In the genomic region with DNA sequence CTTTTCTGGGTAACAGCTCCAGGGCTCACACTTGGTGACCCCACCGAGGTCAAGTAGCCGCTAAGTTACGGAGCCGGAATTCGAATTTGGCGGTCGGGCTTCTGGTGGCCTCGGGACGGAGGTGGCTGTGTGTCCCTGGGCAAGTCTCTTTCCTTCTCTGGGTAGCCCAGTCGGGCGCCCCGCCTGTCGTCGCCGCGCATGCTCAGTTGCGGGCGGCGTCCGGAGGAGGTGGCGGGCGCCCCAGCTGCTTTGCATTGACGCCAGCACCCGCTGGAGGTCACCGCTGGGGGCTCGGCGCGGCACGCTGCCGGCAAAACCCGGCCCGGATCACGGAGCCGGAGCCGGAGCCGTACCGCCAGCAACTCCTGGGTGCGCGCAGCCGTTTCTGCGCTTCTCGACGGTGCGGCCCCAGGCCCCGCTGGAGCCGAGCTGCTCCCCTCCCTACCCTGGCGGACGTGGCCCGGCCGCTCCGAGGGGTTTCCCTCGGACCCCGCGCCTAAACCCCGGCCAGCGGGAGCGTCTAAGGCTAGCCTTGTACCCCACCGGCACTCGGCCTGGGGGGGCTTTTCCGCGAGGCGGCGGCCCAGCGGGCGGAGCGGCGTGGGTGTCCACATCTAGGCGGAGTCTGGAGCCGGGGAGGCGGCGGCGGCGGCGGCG, we compare ENCODE assay signal across 7 cellular contexts. TPM values are rescaled to one million over a fixed set of nuclear protein-coding genes. Genes with fewer than 3 reads are reported as not detected.
DNase-seq lines count a peak whose midpoint lies in the region; ATAC-seq, FAIRE-seq and TF ChIP-seq lines count a peak whose summit lies in the region.

No MANE protein-coding gene starts in this region.

- H2AFZ ChIP-seq in GM12878 (ENCODE audit: control insufficient read depth, low read depth, low read length): peak overlapping the region; percentile 86

- peak; percentile 98 for DNase-seq in GM18507 (ENCODE audit: extremely low spot score, insufficient read length, low read depth)
- DNase-seq in NCI-H2029 (lab: John Stamatoyannopoulos, UW): peak; percentile 77
- DNase-seq in T-helper 9 cell: peak; percentile 92
- DNase-seq in GM12878 (ENCODE audit: low read depth, low spot score): peak; percentile 87
- peak; percentile 85 for DNase-seq in iPS DF 6.9 (ENCODE audit: low read depth, low spot score)
- DNase-seq in gastrocnemius medialis: peak; percentile 88 to 94

- H3K79me2 ChIP-seq in GM12878 (ENCODE audit: control insufficient read depth, insufficient read depth, low read length): peaks cover 49% of the 10 kb centered on the region

- ATAC-seq in HG02970 (IDR thresholded peaks at IDR 0.05; ENCODE audit: low FRiP score, unreplicated experiment): peak; percentile 63
- peak; percentile 79 for ATAC-seq in GM12878
- peak; percentile 74 to 85 for ATAC-seq in gastrocnemius medialis

- CTCF ChIA-PET in GM12878 (lab: Yijun Ruan, JAX): interaction anchor here (0.8 to 4.2 kb wide), 5 partner anchors 22 to 188 kb away, joined by 3 to 20 read pairs (median 4); no protein-coding TSS in a partner anchor

- peak; percentile 58 to 65; a peak in 1 of 4 replicates for TF ChIP-seq EP300 in GM12878 (IDR thresholded peaks at IDR 0.05; ENCODE audit: borderline replicate concordance in 1 of 2, control insufficient read depth in 1 of 2, low read depth in 2 of 2, low read length in 2 of 2)

- no peak for TF ChIP-seq RAD21 in GM12878 (IDR thresholded peaks at IDR 0.05; ENCODE audit: insufficient read depth, low read depth, low read length)

- H3K4me2 ChIP-seq in GM12878 (ENCODE audit: control insufficient read depth, insufficient read depth): peak overlapping the region; percentile 86

- no peaks in the 10 kb centered on the region for H3K27me3 ChIP-seq in GM12878 (replicated peaks in 1 of 2; ENCODE audit: control insufficient read depth in 2 of 2, insufficient read depth in 2 of 2, low read length in 1 of 2)
- H3K27me3 ChIP-seq in iPS DF 6.9 (ENCODE audit: control insufficient read depth, insufficient read depth, low read length): peaks cover 15% of the 10 kb centered on the region
- H3K27me3 ChIP-seq in gastrocnemius medialis: no peaks in the 10 kb centered on the region

- in situ Hi-C loops in GM12878 (cut with MboI): no loop called here
- in situ Hi-C loops in gastrocnemius medialis (cut with MboI; ENCODE audit: low sequenced_read_pairs in 4 of 4): no loop called here

- RAD21 ChIA-PET in GM12878 (lab: Charles Lee; ENCODE audit: unreplicated experiment): interaction anchor here (0.9 to 2.6 kb wide), 15 partner anchors 8 to 66 kb away, joined by 3 to 10 read pairs (median 6); no protein-coding TSS in a partner anchor

- TF ChIP-seq CTCF in GM12878 (IDR thresholded peaks at IDR 0.05 in 2 of 3, conservative IDR thresholded peaks at IDR 0.05 in 1 of 3; ENCODE audit: control insufficient read depth in 2 of 3, extremely low read depth in 1 of 3, insufficient read depth in 1 of 3, low read depth in 3 of 3, low read length in 3 of 3) (no peak), gastrocnemius medialis (IDR thresholded peaks at IDR 0.05 in 4 of 5, conservative IDR thresholded peaks at IDR 0.05 in 1 of 5) (peak in 4 of 5 experiments; percentile 9 to 44 (median 40))

- H3K9ac ChIP-seq in GM12878 (ENCODE audit: control insufficient read depth, insufficient read depth, low read length): peak overlapping the region; percentile 76

- no peaks in the 10 kb centered on the region for H4K20me1 ChIP-seq in GM12878 (ENCODE audit: control insufficient read depth, insufficient read depth)

- H3K4me3 ChIP-seq in GM12878 (peak overlapping the region; percentile 94), iPS DF 6.9 (ENCODE audit: low read length) (peak overlapping the region; percentile 59; the same call in 1 of the 2 replicates), gastrocnemius medialis (peak overlapping the region; percentile 80 to 94 (median 91))

- TSS peak; percentile 75 for BruUV-seq in GM12878 (replicated peaks; lab: Mats Ljungman, UMichigan)

- intact Hi-C loops in GM12878 (cut with micrococcal nuclease; ENCODE audit: unreplicated experiment) (loop anchor here (2.0 kb wide), 2 partner anchors 38 to 64 kb away; no protein-coding TSS in a partner anchor), gastrocnemius medialis (cut with DNase I; ENCODE audit: low total_unique reads) (loop anchor here (1.0 to 2.0 kb wide), 2 partner anchors 64 to 350 kb away; no protein-coding TSS in a partner anchor)

- H3K4me1 ChIP-seq in GM12878 (ENCODE audit: control insufficient read depth, insufficient read depth, low read length): peaks cover 9% of the 10 kb centered on the region
- H3K4me1 ChIP-seq in iPS DF 6.9 (ENCODE audit: control insufficient read depth, insufficient read depth, low read length): no peaks in the 10 kb centered on the region
- peaks cover 27 to 29% of the 10 kb centered on the region in 2 donors for H3K4me1 ChIP-seq in gastrocnemius medialis

- no peaks in the 10 kb centered on the region for H3K36me3 ChIP-seq in GM12878 (ENCODE audit: control insufficient read depth in 2 of 2, insufficient read depth in 2 of 2, low read length in 1 of 2)
- H3K36me3 ChIP-seq in iPS DF 6.9 (ENCODE audit: control insufficient read depth, insufficient read depth, low read length): no peaks in the 10 kb centered on the region
- no peaks in the 10 kb centered on the region for H3K36me3 ChIP-seq in gastrocnemius medialis

- H3K27ac ChIP-seq in GM12878 (ENCODE audit: control insufficient read depth, insufficient read depth): peak overlapping the region; percentile 92
- H3K27ac ChIP-seq in iPS DF 6.9 (ENCODE audit: low read length): no peak overlapping the region
- H3K27ac ChIP-seq in gastrocnemius medialis: peak overlapping the region; percentile 96 to 97 (median 96)

- H3K9me3 ChIP-seq in GM12878 (replicated peaks; ENCODE audit: control insufficient read depth, insufficient read depth, low read length) (no peaks in the 10 kb centered on the region), iPS DF 6.9 (ENCODE audit: control insufficient read depth, insufficient read depth, low read length) (no peaks in the 10 kb centered on the region), gastrocnemius medialis (no peaks in the 10 kb centered on the region)

- FAIRE-seq in GM18507 (lab: Jason Lieb, UNC) (peak; percentile 93), GM12878 (lab: Jason Lieb, UNC) (no peak)

- TF ChIP-seq POLR2A in GM12878 (IDR thresholded peaks at IDR 0.05; ENCODE audit: low read depth, low read length): peak; percentile 77
- peak in 1 of 2 donors; percentile 61 for TF ChIP-seq POLR2A in gastrocnemius medialis (IDR thresholded peaks at IDR 0.05)

- 1% methylated on average over 60 of the region's 75 CpGs for WGBS in GM12878 (ENCODE audit: insufficient coverage, insufficient replicate concordance, low lambda C conversion rate, missing lambda C conversion rate)
- WGBS in iPS DF 6.9 (ENCODE audit: insufficient coverage, insufficient read length): no CpG with 5 or more reads among the region's 75 CpGs

- POLR2A ChIA-PET in GM12878 (lab: Charles Lee): interaction anchor here (0.6 to 3.2 kb wide), 8 partner anchors 8 to 63 kb away, joined by 3 to 12 read pairs (median 4); no protein-coding TSS in a partner anchor

- SMC1A ChIA-PET in GM12878 (lab: Charles Lee; ENCODE audit: uncharacterized antibody, unreplicated experiment): interaction anchor here (1.0 to 9.3 kb wide), 8 partner anchors 8 to 64 kb away, joined by 3 to 80 read pairs (median 10); no protein-coding TSS in a partner anchor

TF ChIP-seq in GM12878, 131 proteins besides CTCF, POLR2A, EP300 and RAD21 (continues in another document):
- TF ChIP-seq STAT3 (IDR thresholded peaks at IDR 0.05; ENCODE audit: low read depth, low read length): no peak
- peak; percentile 97 for TF ChIP-seq POU2F2 (IDR thresholded peaks at IDR 0.05; ENCODE audit: borderline replicate concordance, low read depth, low read length)
- peak; percentile 35; the same call in 1 of the 2 replicates for TF ChIP-seq PAX5 (IDR thresholded peaks at IDR 0.05; ENCODE audit: borderline replicate concordance, low read depth, low read length)
- peak; percentile 73 for TF ChIP-seq NBN (IDR thresholded peaks at IDR 0.05)
- TF ChIP-seq IKZF2 (IDR thresholded peaks at IDR 0.05): peak in 1 of 2 experiments; percentile 23; a peak in 2 of 4 replicates
- peak; percentile 52; the same call in 1 of the 2 replicates for TF ChIP-seq IRF4 (IDR thresholded peaks at IDR 0.05; ENCODE audit: low read depth, low read length)
- peak in 1 of 2 experiments; percentile 31; a peak in 1 of 4 replicates for TF ChIP-seq SRF (IDR thresholded peaks at IDR 0.05; ENCODE audit: low read depth in 2 of 2, low read length in 2 of 2)
- no peak; the same call in none of the 2 replicates for TF ChIP-seq POLR2AphosphoS5 (IDR thresholded peaks at IDR 0.05; ENCODE audit: low read length)
- TF ChIP-seq, protein P1, sequence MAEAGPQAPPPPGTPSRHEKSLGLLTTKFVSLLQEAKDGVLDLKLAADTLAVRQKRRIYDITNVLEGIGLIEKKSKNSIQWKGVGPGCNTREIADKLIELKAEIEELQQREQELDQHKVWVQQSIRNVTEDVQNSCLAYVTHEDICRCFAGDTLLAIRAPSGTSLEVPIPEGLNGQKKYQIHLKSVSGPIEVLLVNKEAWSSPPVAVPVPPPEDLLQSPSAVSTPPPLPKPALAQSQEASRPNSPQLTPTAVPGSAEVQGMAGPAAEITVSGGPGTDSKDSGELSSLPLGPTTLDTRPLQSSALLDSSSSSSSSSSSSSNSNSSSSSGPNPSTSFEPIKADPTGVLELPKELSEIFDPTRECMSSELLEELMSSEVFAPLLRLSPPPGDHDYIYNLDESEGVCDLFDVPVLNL (IDR thresholded peaks at IDR 0.05; ENCODE audit: low read depth, low read length): peak; percentile 75

RNA-seq across cellular contexts. Expression of a gene that starts 0.5 kb away (rescaled TPM):
- total RNA-seq in GM12878 (2013; cell fraction: nucleolus; rRNA removed): 284 and 339 TPM in 2 replicates
- total RNA-seq in GM12878 (2014; rRNA removed): 26.2 and 37.3 TPM in 2 replicates
- 28.3 and 29.1 TPM in 2 replicates for total RNA-seq in GM12878 (2014; rRNA removed; fragmentation: Illumina TruSeq; extraction: Trizol)
- 26.8 and 28.4 TPM in 2 replicates for total RNA-seq in GM12878 (2021)
- polyA plus RNA-seq in GM12878 (2011; ENCODE audit: low read depth): 21.8 TPM
- polyA plus RNA-seq in GM12878 (2011; rRNA removed): 69.2 and 83.5 TPM in 2 replicates
- 30.3 and 31.9 TPM in 2 replicates for polyA plus RNA-seq in GM12878 (2011; cell fraction: cytosol; rRNA removed)
- 137 and 139 TPM in 2 replicates for polyA plus RNA-seq in GM12878 (2011; cell fraction: nucleus; rRNA removed)
- 21.2 and 25.2 TPM in 2 replicates for polyA plus RNA-seq in GM12878 (2012)
- polyA plus RNA-seq in GM12878 (2014; fragmentation: Illumina TruSeq; extraction: Trizol): 33.9 and 51.0 TPM in 2 replicates
- polyA plus RNA-seq in GM12878 (2014; fragmentation: Nextera tagmentation; extraction: Ambion mirVana): 1 to 10 TPM; 6.7 to 9.9 TPM
- polyA plus RNA-seq in GM12878 (2014; rRNA removed): 31.1 and 39.9 TPM in 2 replicates
- polyA plus RNA-seq in GM12878 (2016; fragmentation: Nextera tagmentation; extraction: Ambion mirVana): 10 to 100 TPM; 12.0 to 14.8 TPM
- 55.1 and 82.7 TPM in 2 replicates for polyA minus RNA-seq in GM12878 (2011; rRNA and poly(A)+ RNA removed)
- polyA minus RNA-seq in GM12878 (2011; cell fraction: cytosol; rRNA and poly(A)+ RNA removed): 17.4 and 24.4 TPM in 2 replicates
- 46.2 and 60.8 TPM in 2 replicates for polyA minus RNA-seq in GM12878 (2011; cell fraction: nucleus; rRNA and poly(A)+ RNA removed)
- 10 to 100 TPM in 3 of 4 donors, 1 to 10 TPM in 1; 6.3 to 20.6 (median 13.9) TPM for total RNA-seq in gastrocnemius medialis

Comparison
In these comparisons a context has a peak if more than half of its experiments do, and no peak if none do; other contexts are left out.
1. CTCF ChIP-seq: peak in gastrocnemius medialis (4 of 5); none in GM12878 (0 of 3).
2. Peak in every context shown above with its lines, with median percentiles within 50 percentile points of each other: DNase-seq, ATAC-seq and H3K4me3 ChIP-seq.